Comparison of ENCODE assay signal across 18 cellular contexts in genomic region chr3:106945435-106945834, GRCh38.
DNase-seq lines count a peak whose midpoint lies in the region; FAIRE-seq and TF ChIP-seq lines count a peak whose summit lies in the region.
"Had no signal": no experiment of that assay in that cellular context is flagged by ENCODE, and none has a peak within 500 bp of the region (broad histone marks: within the 10 kb centered on the region; RNA-seq: fewer than 3 reads in every experiment).

No MANE protein-coding gene starts in this region.

- H3K4me1 ChIP-seq in esophagus muscularis mucosa (no peaks in the 10 kb centered on the region), vagina (no peaks in the 10 kb centered on the region), smooth muscle cell (ENCODE audit: low read depth) (no peaks in the 10 kb centered on the region)
- H3K4me1 ChIP-seq: left ventricle myocardium inferior, pancreas, thyroid gland had no signal

- DNase-seq in BJ (ENCODE audit: low read depth): peak; percentile 51
- DNase-seq in H54 (ENCODE audit: insufficient read length, low spot score): no peak
- peak; percentile 48 for DNase-seq in SK-N-MC (ENCODE audit: low read depth, low spot score)
- DNase-seq in iris pigment epithelial cell (ENCODE audit: low read depth): peak; percentile 4
- no peak for DNase-seq in GOT3 (lab: John Stamatoyannopoulos, UW)
- no peak for DNase-seq in esophagus muscularis mucosa (ENCODE audit: extremely low spot score)
- DNase-seq in vagina (ENCODE audit: extremely low spot score in 2 of 2): no peak
- DNase-seq in smooth muscle cell (lab: John Stamatoyannopoulos, UW; ENCODE audit: unreplicated experiment): no peak
- DNase-seq: activated CD8-positive, alpha-beta memory T cell treated with anti-CD3 and anti-CD28 coated beads for 24 hours; central memory CD4-positive, alpha-beta T cell; Kasumi-1; left ventricle myocardium inferior; NCI-H187 treated with DMSO at 0.1 percent for 48 hours; NCI-H774; pancreas; thyroid gland had no signal

- H3K36me3 ChIP-seq in BJ (ENCODE audit: control insufficient read depth, insufficient read depth, low read length) (no peaks in the 10 kb centered on the region), SK-N-MC (ENCODE audit: insufficient read depth, low read length) (no peaks in the 10 kb centered on the region), esophagus muscularis mucosa (no peaks in the 10 kb centered on the region), vagina (no peaks in the 10 kb centered on the region), smooth muscle cell (ENCODE audit: low read depth) (no peaks in the 10 kb centered on the region)
- H3K36me3 ChIP-seq: left ventricle myocardium inferior, pancreas, thyroid gland had no signal

- H3K9me3 ChIP-seq in SK-N-MC (ENCODE audit: low read depth, low read length) (no peaks in the 10 kb centered on the region), esophagus muscularis mucosa (no peaks in the 10 kb centered on the region), vagina (no peaks in the 10 kb centered on the region), smooth muscle cell (replicated peaks; ENCODE audit: low read depth) (no peaks in the 10 kb centered on the region)
- H3K9me3 ChIP-seq: left ventricle myocardium inferior, pancreas, thyroid gland had no signal

- no peak overlapping the region for H3K4me3 ChIP-seq in BJ (ENCODE audit: low read depth, low read length)
- no peak overlapping the region for H3K4me3 ChIP-seq in SK-N-MC
- no peak overlapping the region for H3K4me3 ChIP-seq in esophagus muscularis mucosa
- no peak overlapping the region for H3K4me3 ChIP-seq in vagina
- no peak overlapping the region for H3K4me3 ChIP-seq in smooth muscle cell
- H3K4me3 ChIP-seq: left ventricle myocardium inferior, pancreas, thyroid gland had no signal

- H3F3A ChIP-seq in smooth muscle cell (ENCODE audit: low read depth): no peaks in the 10 kb centered on the region

- CTCF ChIA-PET in BJ (lab: Yijun Ruan, JAX): no interaction called here

- WGBS in esophagus muscularis mucosa: 63% methylated on average over 6 of the region's 6 CpGs
- 68% methylated on average over 6 of the region's 6 CpGs for WGBS in smooth muscle cell (ENCODE audit: low lambda C conversion rate)

- no peak overlapping the region for H2AFZ ChIP-seq in smooth muscle cell (ENCODE audit: low read depth)

- no peak overlapping the region for H3K4me2 ChIP-seq in smooth muscle cell

- TF ChIP-seq CTCF in BJ (IDR thresholded peaks at IDR 0.05; ENCODE audit: insufficient read depth, low read depth, low read length) (no peak), esophagus muscularis mucosa (IDR thresholded peaks at IDR 0.05) (no peak), vagina (IDR thresholded peaks at IDR 0.05) (no peak), smooth muscle cell (IDR thresholded peaks at IDR 0.05; ENCODE audit: borderline replicate concordance, insufficient read depth, poor library complexity, severe bottlenecking) (no peak)

- intact Hi-C loops in esophagus muscularis mucosa (cut with DNase I) (no loop called here), vagina (cut with DNase I) (no loop called here)

- H3K27ac ChIP-seq in SK-N-MC (peak overlapping the region; percentile 78), esophagus muscularis mucosa (replicated peaks in 1 of 4) (no peak overlapping the region), vagina (no peak overlapping the region), smooth muscle cell (ENCODE audit: low read depth) (no peak overlapping the region)
- H3K27ac ChIP-seq: left ventricle myocardium inferior, pancreas, thyroid gland, VCaP had no signal

- TF ChIP-seq POLR2A in H54 (IDR thresholded peaks at IDR 0.05; ENCODE audit: low read depth, low read length): no peak
- no peak for TF ChIP-seq POLR2A in esophagus muscularis mucosa (IDR thresholded peaks at IDR 0.05; ENCODE audit: low read depth)
- no peak for TF ChIP-seq POLR2A in vagina (IDR thresholded peaks at IDR 0.05)

- POLR2A ChIA-PET in BJ (lab: Charles Lee): no interaction called here

- no peaks in the 10 kb centered on the region for H3K27me3 ChIP-seq in BJ (ENCODE audit: control insufficient read depth, insufficient read depth, low read length)
- H3K27me3 ChIP-seq in esophagus muscularis mucosa: no peaks in the 10 kb centered on the region
- no peaks in the 10 kb centered on the region for H3K27me3 ChIP-seq in vagina
- H3K27me3 ChIP-seq in smooth muscle cell (ENCODE audit: low read depth): no peaks in the 10 kb centered on the region
- H3K27me3 ChIP-seq: pancreas, thyroid gland had no signal

- no peaks in the 10 kb centered on the region for H3K79me2 ChIP-seq in smooth muscle cell (ENCODE audit: low read depth)

- peak; percentile 78 for FAIRE-seq in H54 (lab: Jason Lieb, UNC)
- FAIRE-seq: frontal cortex, pancreas had no signal

- no peaks in the 10 kb centered on the region for H4K20me1 ChIP-seq in smooth muscle cell (ENCODE audit: low read depth)

- H3K9ac ChIP-seq in SK-N-MC (ENCODE audit: insufficient read length) (no peak overlapping the region), smooth muscle cell (ENCODE audit: low read depth) (no peak overlapping the region)

- TF ChIP-seq EP300 in esophagus muscularis mucosa (IDR thresholded peaks at IDR 0.05): no peak

Comparison
In these comparisons a context has a peak if more than half of its experiments do, and no peak if none do; other contexts are left out.
1. DNase-seq: peak in BJ (single experiment), SK-N-MC (single experiment) and iris pigment epithelial cell (single experiment); none in H54 (single experiment), GOT3 (single experiment), esophagus muscularis mucosa (single experiment), vagina (0 of 2) and smooth muscle cell (single experiment).